In the genomic region with DNA sequence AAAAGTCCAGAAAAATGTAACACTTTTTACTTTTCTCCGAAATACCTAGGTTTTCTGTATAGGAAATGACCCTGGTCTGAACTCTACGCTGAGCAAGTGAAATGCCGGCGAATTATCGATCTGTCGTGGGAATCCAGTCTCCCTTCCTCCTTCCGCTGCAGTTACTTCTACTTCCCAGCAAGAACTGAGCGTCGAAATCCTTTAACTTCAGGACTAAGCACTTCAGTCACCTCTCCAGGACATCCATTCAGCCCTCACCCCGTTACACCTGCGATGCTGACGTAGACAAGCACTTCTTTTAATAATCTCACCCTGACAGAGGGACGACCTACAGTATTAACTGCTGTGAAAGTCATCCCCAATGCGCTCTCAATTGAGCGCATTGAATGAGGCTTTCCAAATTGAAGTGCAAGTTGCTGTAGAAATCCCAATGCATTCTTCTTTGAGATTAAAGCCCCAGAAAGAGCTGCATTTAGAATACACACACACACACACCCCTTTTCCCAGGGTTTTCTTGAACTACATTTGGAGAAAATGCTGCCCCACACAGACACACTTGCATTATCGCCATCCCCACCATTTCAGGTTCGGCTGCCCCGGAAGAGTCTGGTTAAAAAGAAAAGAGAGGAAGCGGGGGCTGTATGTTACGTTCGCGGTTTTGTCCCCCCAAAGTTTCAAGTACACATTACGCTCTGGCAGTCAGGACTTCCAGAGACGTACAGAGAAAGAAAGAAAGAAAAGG, we compare ENCODE assay signal across 8 cellular contexts. TPM values are rescaled to one million over a fixed set of nuclear protein-coding genes. Genes with fewer than 3 reads are reported as not detected.
A peak's percentile ranks its signal among the peaks of the same experiment; 100 is the strongest.
DNase-seq lines count a peak whose midpoint lies in the region; ATAC-seq and TF ChIP-seq lines count a peak whose summit lies in the region.

No MANE protein-coding gene starts in this region.

- H3K79me2 ChIP-seq in neural cell (replicated peaks; ENCODE audit: insufficient read depth, low read length) = peaks cover 55% of the 10 kb centered on the region

- peaks cover 33 to 56% (median 52%) of the 10 kb centered on the region in 4 donors for H3K4me1 ChIP-seq in esophagus muscularis mucosa

- intact Hi-C loops in esophagus muscularis mucosa (cut with DNase I) = loop anchor here (2.0 kb wide), 1 partner anchor 119 kb away; the partner anchor contains the start of gene NGLY1

- peaks cover 41% of the 10 kb centered on the region for H3K4me1 Mint-ChIP-seq in activated CD4-positive, alpha-beta T cell treated with anti-CD3 and anti-CD28 coated beads, Interleukin-2, amount 10 ng/mL, durations not matched to agents 7 days and 5 days

- TF ChIP-seq CTCF in GM13976 (IDR thresholded peaks at IDR 0.05; ENCODE audit: borderline replicate concordance, control extremely low read depth, extremely low read depth, insufficient read depth, missing control alignments) (no peak), esophagus muscularis mucosa (IDR thresholded peaks at IDR 0.05) (no peak), neural cell (IDR thresholded peaks at IDR 0.05; ENCODE audit: poor library complexity, severe bottlenecking) (no peak)

- H3K36me3 Mint-ChIP-seq in activated CD4-positive, alpha-beta T cell treated with anti-CD3 and anti-CD28 coated beads, Interleukin-2, amount 10 ng/mL, durations not matched to agents 7 days and 5 days (ENCODE audit: low read depth) = peaks cover 27% of the 10 kb centered on the region

- peaks cover 14% of the 10 kb centered on the region for H4K20me1 ChIP-seq in neural cell (ENCODE audit: insufficient read depth)

- CTCF ChIA-PET in activated CD4-positive, alpha-beta T cell treated with anti-CD3 and anti-CD28 coated beads, Interleukin-2, amount 10 ng/mL, durations not matched to agents 7 days and 5 days (lab: Charles Lee) = interaction anchor here (0.7 kb wide), 1 partner anchor 15 kb away, joined by 3 read pairs; no protein-coding TSS in a partner anchor

- no peaks in the 10 kb centered on the region for H3K9me3 Mint-ChIP-seq in activated CD4-positive, alpha-beta T cell treated with anti-CD3 and anti-CD28 coated beads, Interleukin-2, amount 10 ng/mL, durations not matched to agents 7 days and 5 days

- TF ChIP-seq RAD21 in neural cell (conservative IDR thresholded peaks at IDR 0.05) = peak; percentile 16

- H3K4me3 Mint-ChIP-seq in activated CD4-positive, alpha-beta T cell treated with anti-CD3 and anti-CD28 coated beads, Interleukin-2, amount 10 ng/mL, durations not matched to agents 7 days and 5 days = peak overlapping the region; percentile 91

- H3K9me3 ChIP-seq in esophagus muscularis mucosa (no peaks in the 10 kb centered on the region), neural cell (ENCODE audit: low read length) (no peaks in the 10 kb centered on the region)

- DNase-seq in A172 (ENCODE audit: low spot score) (peak; percentile 29), GM13976 (ENCODE audit: low spot score) (peak; percentile 61), NCI-H2029 treated with DMSO at 0.1 percent for 48 hours (lab: John Stamatoyannopoulos, UW) (peak; percentile 44), esophagus muscularis mucosa (ENCODE audit: extremely low spot score) (no peak), NCI-H187 treated with DMSO at 0.1 percent for 48 hours (lab: John Stamatoyannopoulos, UW) (no peak)
- DNase-seq in activated CD4-positive, alpha-beta T cell treated with anti-CD3 and anti-CD28 coated beads, Interleukin-2, amount 10 ng/mL, durations not matched to agents 7 days and 5 days = peak; percentile 23

- no peaks in the 10 kb centered on the region for H3K36me3 ChIP-seq in esophagus muscularis mucosa
- H3K36me3 ChIP-seq in neural cell (ENCODE audit: insufficient read depth, low read length) = no peaks in the 10 kb centered on the region

- H3K27me3 ChIP-seq in esophagus muscularis mucosa (no peaks in the 10 kb centered on the region), neural cell (ENCODE audit: insufficient read depth, low read depth, low read length) (no peaks in the 10 kb centered on the region)

- H3K4me2 ChIP-seq in neural cell (ENCODE audit: low read length) = peak overlapping the region; percentile 100

- TF ChIP-seq EP300 in esophagus muscularis mucosa (IDR thresholded peaks at IDR 0.05) = no peak
- no peak for TF ChIP-seq EP300 in neural cell (conservative IDR thresholded peaks at IDR 0.05; ENCODE audit: poor library complexity, severe bottlenecking)

- H3K4me3 ChIP-seq in esophagus muscularis mucosa (peak overlapping the region; percentile 68 to 90 (median 80)), neural cell (ENCODE audit: low read length) (peak overlapping the region; percentile 75)

- no peaks in the 10 kb centered on the region for H3K27me3 Mint-ChIP-seq in activated CD4-positive, alpha-beta T cell treated with anti-CD3 and anti-CD28 coated beads, Interleukin-2, amount 10 ng/mL, durations not matched to agents 7 days and 5 days

- POLR2A ChIA-PET in activated CD4-positive, alpha-beta T cell treated with anti-CD3 and anti-CD28 coated beads, Interleukin-2, amount 10 ng/mL, durations not matched to agents 7 days and 5 days (lab: Charles Lee) = no interaction called here

- H3K27ac Mint-ChIP-seq in activated CD4-positive, alpha-beta T cell treated with anti-CD3 and anti-CD28 coated beads, Interleukin-2, amount 10 ng/mL, durations not matched to agents 7 days and 5 days = peak overlapping the region; percentile 97

- ATAC-seq in HG02852 (IDR thresholded peaks at IDR 0.05; ENCODE audit: unreplicated experiment) = peak; percentile 24

- H3K9ac ChIP-seq in neural cell (ENCODE audit: low read length) = peak overlapping the region; percentile 96

- H3F3A ChIP-seq in neural cell (ENCODE audit: insufficient read depth, low read length, poor library complexity, severe bottlenecking) = peaks cover 3% of the 10 kb centered on the region

- H3K27ac ChIP-seq in esophagus muscularis mucosa (replicated peaks in 1 of 4) = peak overlapping the region; percentile 96 to 99 (median 98)
- peak overlapping the region; percentile 98 for H3K27ac ChIP-seq in neural cell (ENCODE audit: low read length)

- WGBS in esophagus muscularis mucosa = under 1% methylated on average over 24 of the region's 24 CpGs

- H2AFZ ChIP-seq in neural cell (ENCODE audit: low read depth, low read length) = no peak overlapping the region

- no peak for TF ChIP-seq POLR2A in esophagus muscularis mucosa (IDR thresholded peaks at IDR 0.05; ENCODE audit: low read depth)

- no peaks in the 10 kb centered on the region for H3K9me2 ChIP-seq in neural cell (ENCODE audit: insufficient read depth, low read length)

- in situ Hi-C loops in GM13976 (cut with MboI; ENCODE audit: low sequenced_read_pairs, unreplicated experiment) = no loop called here

TF ChIP-seq in neural cell, 6 proteins besides CTCF, POLR2A, EP300 and RAD21:
- TF ChIP-seq POLR2AphosphoS5 (IDR thresholded peaks at IDR 0.05) (peak; percentile 21), MXI1 (conservative IDR thresholded peaks at IDR 0.05; ENCODE audit: poor library complexity, severe bottlenecking) (peak; percentile 14), TAF1 (IDR thresholded peaks at IDR 0.05; ENCODE audit: low read depth) (no peak), EZH2 (IDR thresholded peaks at IDR 0.05; ENCODE audit: borderline replicate concordance, insufficient read depth, low read length, poor library complexity, severe bottlenecking) (no peak), SMC3 (conservative IDR thresholded peaks at IDR 0.05; ENCODE audit: poor library complexity) (peak; percentile 21), REST (IDR thresholded peaks at IDR 0.05; ENCODE audit: borderline replicate concordance) (no peak)
TF ChIP-seq in neural cell: peak in this region for 3.

RNA-seq across cellular contexts. Expression of gene TOP2B, which starts 1.2 kb away (rescaled TPM):
- total RNA-seq in A172 (2014; rRNA removed; shearing (Covaris generic)) = 131 and 152 TPM in 2 replicates
- 100 to 1,000 TPM; 117 to 122 TPM for total RNA-seq in activated CD4-positive, alpha-beta T cell treated with anti-CD3 and anti-CD28 coated beads, Interleukin-2, amount 10 ng/mL, durations not matched to agents 7 days and 5 days
- total RNA-seq in esophagus muscularis mucosa = 100 to 1,000 TPM in 3 of 4 donors, 10 to 100 TPM in 1; 87.1 to 115 (median 107) TPM
- polyA plus RNA-seq in neural cell = 373 and 440 TPM in 2 replicates
- polyA minus RNA-seq in neural cell = 533 and 632 TPM in 2 replicates

Comparison
In these comparisons a context has a peak if more than half of its experiments do, and no peak if none do; other contexts are left out.
1. DNase-seq: peak in A172 (single experiment), GM13976 (single experiment), NCI-H2029 treated with DMSO at 0.1 percent for 48 hours (single experiment) and activated CD4-positive, alpha-beta T cell treated with anti-CD3 and anti-CD28 coated beads, Interleukin-2, amount 10 ng/mL, durations not matched to agents 7 days and 5 days (single experiment); none in esophagus muscularis mucosa (single experiment) and NCI-H187 treated with DMSO at 0.1 percent for 48 hours (single experiment).